Comparison of ENCODE assay signal across 16 cellular contexts in genomic region chrX:96102997-96103396, GRCh38.
DNase-seq lines count a peak whose midpoint lies in the region; TF ChIP-seq lines count a peak whose summit lies in the region.
"Had no signal": no experiment of that assay in that cellular context is flagged by ENCODE, and none has a peak within 500 bp of the region (broad histone marks: within the 10 kb centered on the region; RNA-seq: fewer than 3 reads in every experiment).

No MANE protein-coding gene starts in this region.

- DNase-seq in Ammon's horn (ENCODE audit: low spot score) (peak; percentile 13), DMS 273 treated with DMSO at 0.1 percent for 48 hours (lab: John Stamatoyannopoulos, UW) (peak; percentile 18), NCI-H446 (lab: John Stamatoyannopoulos, UW) (peak; percentile 86 to 98), neural crest cell (ENCODE audit: low read depth, low spot score) (no peak), OCI-M1 (lab: John Stamatoyannopoulos, UW) (no peak), occipital lobe (lab: John Stamatoyannopoulos, UW) (no peak), DMS153 (lab: John Stamatoyannopoulos, UW) (no peak)
- DNase-seq: ACHN, AML-193, COR-L47, HCEC 1CT, MM.1S, NCI-H1105 treated with DMSO at 0.1 percent for 48 hours, NCI-H1930, NCI-H2227 treated with DMSO at 0.1 percent for 48 hours, PC-9 had no signal

- no peaks in the 10 kb centered on the region for H3K27me3 Mint-ChIP-seq in neural crest cell (ENCODE audit: low read depth)

- TF ChIP-seq CTCF in neural crest cell (conservative IDR thresholded peaks at IDR 0.05), result no peak

- peak overlapping the region; percentile 40 for H3K27ac Mint-ChIP-seq in neural crest cell (ENCODE audit: unreplicated experiment)

- no peak overlapping the region for H3K4me3 Mint-ChIP-seq in neural crest cell

- H3K9me3 Mint-ChIP-seq in neural crest cell, result no peaks in the 10 kb centered on the region

- H3K4me1 Mint-ChIP-seq in neural crest cell, result no peaks in the 10 kb centered on the region

- no peaks in the 10 kb centered on the region for H3K36me3 Mint-ChIP-seq in neural crest cell (ENCODE audit: low read depth)

Comparison
In these comparisons a context has a peak if more than half of its experiments do, and no peak if none do; other contexts are left out.
1. DNase-seq: peak in Ammon's horn (single experiment), DMS 273 treated with DMSO at 0.1 percent for 48 hours (single experiment) and NCI-H446 (2 of 2); none in neural crest cell (single experiment), OCI-M1 (single experiment), occipital lobe (single experiment) and DMS153 (single experiment).